In genomic region chr18:50745946-50746345, GRCh38 we compare ENCODE assay signal across 25 cellular contexts.
"Had no signal": no experiment of that assay in that cellular context is flagged by ENCODE, and none has a peak within 500 bp of the region (broad histone marks: within the 10 kb centered on the region; RNA-seq: fewer than 3 reads in every experiment).

No MANE protein-coding gene starts in this region.

- H3K4me3 ChIP-seq: colonic mucosa, esophagus squamous epithelium, gastrocnemius medialis, heart right ventricle, left lung, lower lobe of right lung, mucosa of descending colon had no signal

- H3K4me1 Mint-ChIP-seq: immature natural killer cell, naive B cell had no signal

- H3K9me3 ChIP-seq: colonic mucosa, esophagus squamous epithelium, gastrocnemius medialis, left lung, lower lobe of right lung, mucosa of descending colon had no signal

- ATAC-seq: effector memory CD8-positive, alpha-beta T cell; esophagus mucosa; gastrocnemius medialis; heart right ventricle; left cardiac atrium; left lung; left ventricle myocardium superior; lower lobe of right lung; mucosa of descending colon had no signal

- H3K27ac Mint-ChIP-seq: dendritic cell treated with granulocyte-macrophage colony-stimulating factor and Interleukin-4, amounts not matched to agents 40 ng/mL and 50 ng/mL, for 4 days; effector memory CD8-positive, alpha-beta T cell; endodermal cell; immature natural killer cell; mesothelial cell of epicardium had no signal

- H3K36me3 ChIP-seq: colonic mucosa, esophagus squamous epithelium, gastrocnemius medialis, heart right ventricle, left lung, lower lobe of right lung had no signal

- H3K4me3 Mint-ChIP-seq: dendritic cell treated with granulocyte-macrophage colony-stimulating factor and Interleukin-4, amounts not matched to agents 40 ng/mL and 50 ng/mL, for 4 days; effector memory CD8-positive, alpha-beta T cell; endodermal cell; immature natural killer cell; mesothelial cell of epicardium; naive B cell had no signal

- H3K27me3 ChIP-seq: gastrocnemius medialis had no signal

- DNase-seq: colonic mucosa; cortex of kidney; effector CD8-positive, alpha-beta T cell; effector memory CD8-positive, alpha-beta T cell; endodermal cell; erythroblast; esophagus squamous epithelium; foreskin fibroblast; foreskin melanocyte; gastrocnemius medialis; glutamatergic neuron; heart right ventricle; hypothalamus; immature natural killer cell; left cardiac atrium; left lung; left ventricle myocardium superior; lower lobe of right lung; mesenchymal stem cell; mucosa of descending colon; naive B cell had no signal

- H3K9me3 Mint-ChIP-seq: dendritic cell treated with granulocyte-macrophage colony-stimulating factor and Interleukin-4, amounts not matched to agents 40 ng/mL and 50 ng/mL, for 4 days; effector memory CD8-positive, alpha-beta T cell had no signal

- H3K27ac ChIP-seq: colonic mucosa, epithelial cell of prostate, esophagus squamous epithelium, gastrocnemius medialis, heart right ventricle, left lung, lower lobe of right lung had no signal
